ENCODE assay signal across 1 cellular context in the genomic region with DNA sequence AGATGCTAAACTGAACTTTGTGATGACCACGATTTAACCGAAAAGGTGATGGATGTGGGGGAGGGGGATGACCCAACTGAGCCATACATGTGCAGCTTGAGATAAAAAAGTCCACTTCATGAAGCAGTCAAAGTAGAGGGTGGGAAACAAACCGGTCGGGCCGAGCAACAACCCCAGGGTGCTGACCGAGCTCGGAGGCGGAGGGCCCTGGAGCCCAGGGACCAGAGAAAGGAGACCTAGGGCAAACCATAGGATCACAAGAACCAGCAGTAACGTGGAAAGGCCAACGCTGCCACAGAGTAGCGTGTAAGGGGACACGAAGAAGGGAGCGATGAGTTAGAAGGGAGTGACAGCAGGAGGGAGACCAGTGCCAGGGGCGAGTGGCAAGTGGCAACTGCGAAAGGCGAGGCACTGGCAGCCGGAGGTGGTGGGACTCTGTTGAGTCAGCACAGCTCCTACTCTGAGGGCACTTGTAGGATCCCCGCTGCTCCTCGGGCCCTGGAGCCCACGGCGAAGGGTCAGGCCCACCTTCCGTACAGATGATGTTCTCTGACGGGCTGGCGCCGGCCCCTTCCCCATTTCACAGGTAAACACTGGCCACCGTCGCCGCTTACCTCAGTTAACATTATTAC.
TF ChIP-seq lines count a peak whose summit lies in the region.

No MANE protein-coding gene starts in this region.

TF ChIP-seq in K562, 482 proteins besides CTCF, POLR2A, EP300 and RAD21 (continued from another document and continues in another):
- TF ChIP-seq, protein P1, sequence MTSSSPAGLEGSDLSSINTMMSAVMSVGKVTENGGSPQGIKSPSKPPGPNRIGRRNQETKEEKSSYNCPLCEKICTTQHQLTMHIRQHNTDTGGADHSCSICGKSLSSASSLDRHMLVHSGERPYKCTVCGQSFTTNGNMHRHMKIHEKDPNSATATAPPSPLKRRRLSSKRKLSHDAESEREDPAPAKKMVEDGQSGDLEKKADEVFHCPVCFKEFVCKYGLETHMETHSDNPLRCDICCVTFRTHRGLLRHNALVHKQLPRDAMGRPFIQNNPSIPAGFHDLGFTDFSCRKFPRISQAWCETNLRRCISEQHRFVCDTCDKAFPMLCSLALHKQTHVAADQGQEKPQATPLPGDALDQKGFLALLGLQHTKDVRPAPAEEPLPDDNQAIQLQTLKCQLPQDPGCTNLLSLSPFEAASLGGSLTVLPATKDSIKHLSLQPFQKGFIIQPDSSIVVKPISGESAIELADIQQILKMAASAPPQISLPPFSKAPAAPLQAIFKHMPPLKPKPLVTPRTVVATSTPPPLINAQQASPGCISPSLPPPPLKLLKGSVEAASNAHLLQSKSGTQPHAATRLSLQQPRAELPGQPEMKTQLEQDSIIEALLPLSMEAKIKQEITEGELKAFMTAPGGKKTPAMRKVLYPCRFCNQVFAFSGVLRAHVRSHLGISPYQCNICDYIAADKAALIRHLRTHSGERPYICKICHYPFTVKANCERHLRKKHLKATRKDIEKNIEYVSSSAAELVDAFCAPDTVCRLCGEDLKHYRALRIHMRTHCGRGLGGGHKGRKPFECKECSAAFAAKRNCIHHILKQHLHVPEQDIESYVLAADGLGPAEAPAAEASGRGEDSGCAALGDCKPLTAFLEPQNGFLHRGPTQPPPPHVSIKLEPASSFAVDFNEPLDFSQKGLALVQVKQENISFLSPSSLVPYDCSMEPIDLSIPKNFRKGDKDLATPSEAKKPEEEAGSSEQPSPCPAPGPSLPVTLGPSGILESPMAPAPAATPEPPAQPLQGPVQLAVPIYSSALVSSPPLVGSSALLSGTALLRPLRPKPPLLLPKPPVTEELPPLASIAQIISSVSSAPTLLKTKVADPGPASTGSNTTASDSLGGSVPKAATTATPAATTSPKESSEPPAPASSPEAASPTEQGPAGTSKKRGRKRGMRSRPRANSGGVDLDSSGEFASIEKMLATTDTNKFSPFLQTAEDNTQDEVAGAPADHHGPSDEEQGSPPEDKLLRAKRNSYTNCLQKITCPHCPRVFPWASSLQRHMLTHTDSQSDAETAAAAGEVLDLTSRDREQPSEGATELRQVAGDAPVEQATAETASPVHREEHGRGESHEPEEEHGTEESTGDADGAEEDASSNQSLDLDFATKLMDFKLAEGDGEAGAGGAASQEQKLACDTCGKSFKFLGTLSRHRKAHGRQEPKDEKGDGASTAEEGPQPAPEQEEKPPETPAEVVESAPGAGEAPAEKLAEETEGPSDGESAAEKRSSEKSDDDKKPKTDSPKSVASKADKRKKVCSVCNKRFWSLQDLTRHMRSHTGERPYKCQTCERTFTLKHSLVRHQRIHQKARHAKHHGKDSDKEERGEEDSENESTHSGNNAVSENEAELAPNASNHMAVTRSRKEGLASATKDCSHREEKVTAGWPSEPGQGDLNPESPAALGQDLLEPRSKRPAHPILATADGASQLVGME (CRISPR knock-in tag; IDR thresholded peaks at IDR 0.05), result 0 out of 2 replicates have a peak, but pooled peaks have one; percentile 55
- TF ChIP-seq, protein P2, sequence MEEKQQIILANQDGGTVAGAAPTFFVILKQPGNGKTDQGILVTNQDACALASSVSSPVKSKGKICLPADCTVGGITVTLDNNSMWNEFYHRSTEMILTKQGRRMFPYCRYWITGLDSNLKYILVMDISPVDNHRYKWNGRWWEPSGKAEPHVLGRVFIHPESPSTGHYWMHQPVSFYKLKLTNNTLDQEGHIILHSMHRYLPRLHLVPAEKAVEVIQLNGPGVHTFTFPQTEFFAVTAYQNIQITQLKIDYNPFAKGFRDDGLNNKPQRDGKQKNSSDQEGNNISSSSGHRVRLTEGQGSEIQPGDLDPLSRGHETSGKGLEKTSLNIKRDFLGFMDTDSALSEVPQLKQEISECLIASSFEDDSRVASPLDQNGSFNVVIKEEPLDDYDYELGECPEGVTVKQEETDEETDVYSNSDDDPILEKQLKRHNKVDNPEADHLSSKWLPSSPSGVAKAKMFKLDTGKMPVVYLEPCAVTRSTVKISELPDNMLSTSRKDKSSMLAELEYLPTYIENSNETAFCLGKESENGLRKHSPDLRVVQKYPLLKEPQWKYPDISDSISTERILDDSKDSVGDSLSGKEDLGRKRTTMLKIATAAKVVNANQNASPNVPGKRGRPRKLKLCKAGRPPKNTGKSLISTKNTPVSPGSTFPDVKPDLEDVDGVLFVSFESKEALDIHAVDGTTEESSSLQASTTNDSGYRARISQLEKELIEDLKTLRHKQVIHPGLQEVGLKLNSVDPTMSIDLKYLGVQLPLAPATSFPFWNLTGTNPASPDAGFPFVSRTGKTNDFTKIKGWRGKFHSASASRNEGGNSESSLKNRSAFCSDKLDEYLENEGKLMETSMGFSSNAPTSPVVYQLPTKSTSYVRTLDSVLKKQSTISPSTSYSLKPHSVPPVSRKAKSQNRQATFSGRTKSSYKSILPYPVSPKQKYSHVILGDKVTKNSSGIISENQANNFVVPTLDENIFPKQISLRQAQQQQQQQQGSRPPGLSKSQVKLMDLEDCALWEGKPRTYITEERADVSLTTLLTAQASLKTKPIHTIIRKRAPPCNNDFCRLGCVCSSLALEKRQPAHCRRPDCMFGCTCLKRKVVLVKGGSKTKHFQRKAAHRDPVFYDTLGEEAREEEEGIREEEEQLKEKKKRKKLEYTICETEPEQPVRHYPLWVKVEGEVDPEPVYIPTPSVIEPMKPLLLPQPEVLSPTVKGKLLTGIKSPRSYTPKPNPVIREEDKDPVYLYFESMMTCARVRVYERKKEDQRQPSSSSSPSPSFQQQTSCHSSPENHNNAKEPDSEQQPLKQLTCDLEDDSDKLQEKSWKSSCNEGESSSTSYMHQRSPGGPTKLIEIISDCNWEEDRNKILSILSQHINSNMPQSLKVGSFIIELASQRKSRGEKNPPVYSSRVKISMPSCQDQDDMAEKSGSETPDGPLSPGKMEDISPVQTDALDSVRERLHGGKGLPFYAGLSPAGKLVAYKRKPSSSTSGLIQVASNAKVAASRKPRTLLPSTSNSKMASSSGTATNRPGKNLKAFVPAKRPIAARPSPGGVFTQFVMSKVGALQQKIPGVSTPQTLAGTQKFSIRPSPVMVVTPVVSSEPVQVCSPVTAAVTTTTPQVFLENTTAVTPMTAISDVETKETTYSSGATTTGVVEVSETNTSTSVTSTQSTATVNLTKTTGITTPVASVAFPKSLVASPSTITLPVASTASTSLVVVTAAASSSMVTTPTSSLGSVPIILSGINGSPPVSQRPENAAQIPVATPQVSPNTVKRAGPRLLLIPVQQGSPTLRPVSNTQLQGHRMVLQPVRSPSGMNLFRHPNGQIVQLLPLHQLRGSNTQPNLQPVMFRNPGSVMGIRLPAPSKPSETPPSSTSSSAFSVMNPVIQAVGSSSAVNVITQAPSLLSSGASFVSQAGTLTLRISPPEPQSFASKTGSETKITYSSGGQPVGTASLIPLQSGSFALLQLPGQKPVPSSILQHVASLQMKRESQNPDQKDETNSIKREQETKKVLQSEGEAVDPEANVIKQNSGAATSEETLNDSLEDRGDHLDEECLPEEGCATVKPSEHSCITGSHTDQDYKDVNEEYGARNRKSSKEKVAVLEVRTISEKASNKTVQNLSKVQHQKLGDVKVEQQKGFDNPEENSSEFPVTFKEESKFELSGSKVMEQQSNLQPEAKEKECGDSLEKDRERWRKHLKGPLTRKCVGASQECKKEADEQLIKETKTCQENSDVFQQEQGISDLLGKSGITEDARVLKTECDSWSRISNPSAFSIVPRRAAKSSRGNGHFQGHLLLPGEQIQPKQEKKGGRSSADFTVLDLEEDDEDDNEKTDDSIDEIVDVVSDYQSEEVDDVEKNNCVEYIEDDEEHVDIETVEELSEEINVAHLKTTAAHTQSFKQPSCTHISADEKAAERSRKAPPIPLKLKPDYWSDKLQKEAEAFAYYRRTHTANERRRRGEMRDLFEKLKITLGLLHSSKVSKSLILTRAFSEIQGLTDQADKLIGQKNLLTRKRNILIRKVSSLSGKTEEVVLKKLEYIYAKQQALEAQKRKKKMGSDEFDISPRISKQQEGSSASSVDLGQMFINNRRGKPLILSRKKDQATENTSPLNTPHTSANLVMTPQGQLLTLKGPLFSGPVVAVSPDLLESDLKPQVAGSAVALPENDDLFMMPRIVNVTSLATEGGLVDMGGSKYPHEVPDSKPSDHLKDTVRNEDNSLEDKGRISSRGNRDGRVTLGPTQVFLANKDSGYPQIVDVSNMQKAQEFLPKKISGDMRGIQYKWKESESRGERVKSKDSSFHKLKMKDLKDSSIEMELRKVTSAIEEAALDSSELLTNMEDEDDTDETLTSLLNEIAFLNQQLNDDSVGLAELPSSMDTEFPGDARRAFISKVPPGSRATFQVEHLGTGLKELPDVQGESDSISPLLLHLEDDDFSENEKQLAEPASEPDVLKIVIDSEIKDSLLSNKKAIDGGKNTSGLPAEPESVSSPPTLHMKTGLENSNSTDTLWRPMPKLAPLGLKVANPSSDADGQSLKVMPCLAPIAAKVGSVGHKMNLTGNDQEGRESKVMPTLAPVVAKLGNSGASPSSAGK (IDR thresholded peaks at IDR 0.05), result no peak
- TF ChIP-seq, protein P3, sequence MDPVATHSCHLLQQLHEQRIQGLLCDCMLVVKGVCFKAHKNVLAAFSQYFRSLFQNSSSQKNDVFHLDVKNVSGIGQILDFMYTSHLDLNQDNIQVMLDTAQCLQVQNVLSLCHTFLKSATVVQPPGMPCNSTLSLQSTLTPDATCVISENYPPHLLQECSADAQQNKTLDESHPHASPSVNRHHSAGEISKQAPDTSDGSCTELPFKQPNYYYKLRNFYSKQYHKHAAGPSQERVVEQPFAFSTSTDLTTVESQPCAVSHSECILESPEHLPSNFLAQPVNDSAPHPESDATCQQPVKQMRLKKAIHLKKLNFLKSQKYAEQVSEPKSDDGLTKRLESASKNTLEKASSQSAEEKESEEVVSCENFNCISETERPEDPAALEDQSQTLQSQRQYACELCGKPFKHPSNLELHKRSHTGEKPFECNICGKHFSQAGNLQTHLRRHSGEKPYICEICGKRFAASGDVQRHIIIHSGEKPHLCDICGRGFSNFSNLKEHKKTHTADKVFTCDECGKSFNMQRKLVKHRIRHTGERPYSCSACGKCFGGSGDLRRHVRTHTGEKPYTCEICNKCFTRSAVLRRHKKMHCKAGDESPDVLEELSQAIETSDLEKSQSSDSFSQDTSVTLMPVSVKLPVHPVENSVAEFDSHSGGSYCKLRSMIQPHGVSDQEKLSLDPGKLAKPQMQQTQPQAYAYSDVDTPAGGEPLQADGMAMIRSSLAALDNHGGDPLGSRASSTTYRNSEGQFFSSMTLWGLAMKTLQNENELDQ (CRISPR knock-in tag; IDR thresholded peaks at IDR 0.05; ENCODE audit: borderline replicate concordance), result 0 out of 2 replicates have a peak, but pooled peaks have one; percentile 80
- TF ChIP-seq EGR1 (conservative IDR thresholded peaks at IDR 0.05), result peak; percentile 25; the same call in 1 of the 2 replicates
- TF ChIP-seq ZNF316 (IDR thresholded peaks at IDR 0.05), result peak; percentile 70
- TF ChIP-seq NBN (IDR thresholded peaks at IDR 0.05; ENCODE audit: low read depth), result no peak; the same call in 1 of the 2 replicates
- TF ChIP-seq ZNF695 (CRISPR knock-in tag; IDR thresholded peaks at IDR 0.05), result no peak
- no peak for TF ChIP-seq ZNF263 (CRISPR knock-in tag; IDR thresholded peaks at IDR 0.05; ENCODE audit: borderline replicate concordance)
- no peak for TF ChIP-seq PHF21A (IDR thresholded peaks at IDR 0.05; ENCODE audit: borderline replicate concordance, low read depth)
- no peak for TF ChIP-seq SMC3 (conservative IDR thresholded peaks at IDR 0.05; ENCODE audit: insufficient read depth, low read depth, low read length)
- no peak for TF ChIP-seq KLF13 (tag; IDR thresholded peaks at IDR 0.05; ENCODE audit: borderline replicate concordance, low read depth)
- TF ChIP-seq, protein P4, sequence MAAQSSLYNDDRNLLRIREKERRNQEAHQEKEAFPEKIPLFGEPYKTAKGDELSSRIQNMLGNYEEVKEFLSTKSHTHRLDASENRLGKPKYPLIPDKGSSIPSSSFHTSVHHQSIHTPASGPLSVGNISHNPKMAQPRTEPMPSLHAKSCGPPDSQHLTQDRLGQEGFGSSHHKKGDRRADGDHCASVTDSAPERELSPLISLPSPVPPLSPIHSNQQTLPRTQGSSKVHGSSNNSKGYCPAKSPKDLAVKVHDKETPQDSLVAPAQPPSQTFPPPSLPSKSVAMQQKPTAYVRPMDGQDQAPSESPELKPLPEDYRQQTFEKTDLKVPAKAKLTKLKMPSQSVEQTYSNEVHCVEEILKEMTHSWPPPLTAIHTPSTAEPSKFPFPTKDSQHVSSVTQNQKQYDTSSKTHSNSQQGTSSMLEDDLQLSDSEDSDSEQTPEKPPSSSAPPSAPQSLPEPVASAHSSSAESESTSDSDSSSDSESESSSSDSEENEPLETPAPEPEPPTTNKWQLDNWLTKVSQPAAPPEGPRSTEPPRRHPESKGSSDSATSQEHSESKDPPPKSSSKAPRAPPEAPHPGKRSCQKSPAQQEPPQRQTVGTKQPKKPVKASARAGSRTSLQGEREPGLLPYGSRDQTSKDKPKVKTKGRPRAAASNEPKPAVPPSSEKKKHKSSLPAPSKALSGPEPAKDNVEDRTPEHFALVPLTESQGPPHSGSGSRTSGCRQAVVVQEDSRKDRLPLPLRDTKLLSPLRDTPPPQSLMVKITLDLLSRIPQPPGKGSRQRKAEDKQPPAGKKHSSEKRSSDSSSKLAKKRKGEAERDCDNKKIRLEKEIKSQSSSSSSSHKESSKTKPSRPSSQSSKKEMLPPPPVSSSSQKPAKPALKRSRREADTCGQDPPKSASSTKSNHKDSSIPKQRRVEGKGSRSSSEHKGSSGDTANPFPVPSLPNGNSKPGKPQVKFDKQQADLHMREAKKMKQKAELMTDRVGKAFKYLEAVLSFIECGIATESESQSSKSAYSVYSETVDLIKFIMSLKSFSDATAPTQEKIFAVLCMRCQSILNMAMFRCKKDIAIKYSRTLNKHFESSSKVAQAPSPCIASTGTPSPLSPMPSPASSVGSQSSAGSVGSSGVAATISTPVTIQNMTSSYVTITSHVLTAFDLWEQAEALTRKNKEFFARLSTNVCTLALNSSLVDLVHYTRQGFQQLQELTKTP (IDR thresholded peaks at IDR 0.05; ENCODE audit: low read depth in 1 of 2, partially characterized antibody in 2 of 2), result peak in 1 of 2 experiments; percentile 55
- TF ChIP-seq MIER1 (IDR thresholded peaks at IDR 0.05; ENCODE audit: low read depth), result no peak
- TF ChIP-seq HNRNPLL (IDR thresholded peaks at IDR 0.05; ENCODE audit: low read depth, low read length, poor library complexity, severe bottlenecking), result no peak
- no peak for TF ChIP-seq ZBTB8A (IDR thresholded peaks at IDR 0.05; ENCODE audit: partially characterized antibody)
- TF ChIP-seq HNRNPL (IDR thresholded peaks at IDR 0.05; ENCODE audit: low read depth, low read length), result peak; percentile 28; the same call in 1 of the 2 replicates
- no peak for TF ChIP-seq XRCC4 (IDR thresholded peaks at IDR 0.05; ENCODE audit: extremely low read depth, insufficient read depth, insufficient read length)
- TF ChIP-seq ZNF121 (CRISPR knock-in tag; conservative IDR thresholded peaks at IDR 0.05), result no peak
- TF ChIP-seq, protein P5, sequence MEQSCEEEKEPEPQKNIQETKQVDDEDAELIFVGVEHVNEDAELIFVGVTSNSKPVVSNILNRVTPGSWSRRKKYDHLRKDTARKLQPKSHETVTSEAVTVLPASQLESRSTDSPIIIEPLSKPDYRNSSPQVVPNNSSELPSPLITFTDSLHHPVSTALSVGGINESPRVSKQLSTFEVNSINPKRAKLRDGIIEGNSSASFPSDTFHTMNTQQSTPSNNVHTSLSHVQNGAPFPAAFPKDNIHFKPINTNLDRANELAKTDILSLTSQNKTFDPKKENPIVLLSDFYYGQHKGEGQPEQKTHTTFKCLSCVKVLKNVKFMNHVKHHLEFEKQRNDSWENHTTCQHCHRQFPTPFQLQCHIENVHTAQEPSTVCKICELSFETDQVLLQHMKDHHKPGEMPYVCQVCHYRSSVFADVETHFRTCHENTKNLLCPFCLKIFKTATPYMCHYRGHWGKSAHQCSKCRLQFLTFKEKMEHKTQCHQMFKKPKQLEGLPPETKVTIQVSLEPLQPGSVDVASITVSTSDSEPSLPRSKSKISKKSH (CRISPR knock-in tag; IDR thresholded peaks at IDR 0.05), result no peak
- no peak for TF ChIP-seq ZKSCAN1 (IDR thresholded peaks at IDR 0.05; ENCODE audit: low read depth, low read length)
- no peak for TF ChIP-seq CBX5 (IDR thresholded peaks at IDR 0.05; ENCODE audit: borderline replicate concordance, low read depth)
